ENCODE assay signal across 1 cellular context in the genomic region with DNA sequence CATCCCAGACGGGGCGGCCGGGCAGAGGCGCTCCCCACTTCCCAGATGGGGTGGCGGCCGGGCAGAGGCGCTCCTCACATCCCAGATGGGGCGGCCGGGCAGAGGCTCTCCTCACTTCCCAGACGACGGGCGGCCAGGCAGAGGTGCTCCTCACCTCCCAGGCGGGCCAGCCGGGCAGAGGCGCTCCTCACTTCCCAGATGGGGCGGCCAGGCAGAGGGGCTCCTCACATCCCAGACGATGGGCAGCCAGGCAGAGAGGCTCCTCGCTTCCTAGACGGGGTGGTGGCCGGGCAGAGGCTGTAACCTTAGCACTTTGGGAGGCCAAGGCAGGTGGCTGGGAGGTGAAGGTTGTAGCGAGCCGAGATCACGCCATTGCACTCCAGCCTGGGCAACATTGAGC.
TF ChIP-seq lines count a peak whose summit lies in the region.

No MANE protein-coding gene starts in this region.

TF ChIP-seq in HepG2, 621 proteins besides CTCF, POLR2A, EP300 and RAD21:
- TF ChIP-seq ZNF235 (CRISPR knock-in tag; IDR thresholded peaks at IDR 0.05; ENCODE audit: borderline replicate concordance) (0 out of 2 replicates have a peak, but pooled peaks have one; percentile 38), ZNF776 (CRISPR knock-in tag; IDR thresholded peaks at IDR 0.05) (peak; percentile 39; the same call in 1 of the 2 replicates)
- TF ChIP-seq, protein P1, sequence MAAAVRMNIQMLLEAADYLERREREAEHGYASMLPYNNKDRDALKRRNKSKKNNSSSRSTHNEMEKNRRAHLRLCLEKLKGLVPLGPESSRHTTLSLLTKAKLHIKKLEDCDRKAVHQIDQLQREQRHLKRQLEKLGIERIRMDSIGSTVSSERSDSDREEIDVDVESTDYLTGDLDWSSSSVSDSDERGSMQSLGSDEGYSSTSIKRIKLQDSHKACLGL (CRISPR knock-in tag; IDR thresholded peaks at IDR 0.05): peak; percentile 39; the same call in 1 of the 2 replicates
TF ChIP-seq in HepG2: peak in this region for 3; not testable (repeated sequence) for 618.
